8 cellular contexts compared by ENCODE assay signal in the genomic region with DNA sequence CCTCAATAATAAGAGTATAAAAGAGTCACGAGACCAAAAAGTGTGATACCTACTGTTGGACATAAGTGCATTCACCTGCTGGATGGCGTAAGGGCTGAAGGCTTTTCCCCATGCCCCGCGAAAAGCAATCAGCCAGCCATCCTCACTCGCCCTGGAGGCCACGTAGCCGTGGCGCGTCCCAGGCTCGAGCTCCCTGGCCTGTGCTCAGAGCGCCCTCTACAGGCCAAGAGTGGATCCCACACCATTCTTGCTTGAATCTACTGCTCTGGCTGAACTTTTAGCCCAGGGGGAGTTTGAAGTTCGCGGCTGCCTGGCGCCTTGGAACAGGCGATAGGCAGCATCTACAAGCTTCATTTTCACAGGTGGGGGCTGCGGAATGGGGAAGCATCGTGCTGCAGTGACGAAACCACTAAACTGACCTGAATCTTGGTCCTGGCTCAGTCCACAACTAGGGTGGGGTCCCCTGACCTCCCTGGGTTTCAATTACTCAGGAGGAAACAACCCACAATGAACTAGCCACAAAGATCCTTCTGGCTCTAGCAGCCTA.
DNase-seq lines count a peak whose midpoint lies in the region; ATAC-seq and TF ChIP-seq lines count a peak whose summit lies in the region.

No MANE protein-coding gene starts in this region.

- peak; percentile 89 for TF ChIP-seq CTCF in Calu3 (IDR thresholded peaks at IDR 0.05; ENCODE audit: unreplicated experiment)

- H3K4me3 Mint-ChIP-seq in Calu3 (ENCODE audit: low read depth, unreplicated experiment) (peak overlapping the region; percentile 36), memory B cell (no peak overlapping the region)
- no peak overlapping the region for H3K4me3 Mint-ChIP-seq in activated CD4-positive, alpha-beta memory T cell treated with anti-CD3 and anti-CD28 coated beads, Interleukin-2, amount 10 ng/mL, durations not matched to agents 7 days and 5 days

- ATAC-seq in GM21381 (IDR thresholded peaks at IDR 0.05; ENCODE audit: unreplicated experiment) (peak; percentile 99), memory B cell (ENCODE audit: low read depth) (peak; percentile 98)

- peak; percentile 87 for DNase-seq in Calu3
- DNase-seq in HPDE6-E6E7 (ENCODE audit: extremely low spot score): peak; percentile 90
- peak; percentile 96 for DNase-seq in NCI-H82 (lab: John Stamatoyannopoulos, UW)
- DNase-seq in activated CD4-positive, alpha-beta memory T cell treated with anti-CD3 and anti-CD28 coated beads, Interleukin-2, amount 10 ng/mL, durations not matched to agents 7 days and 5 days: peak; percentile 90
- peak; percentile 76 for DNase-seq in effector CD4-positive, alpha-beta T cell
- peak; percentile 79 to 84 for DNase-seq in memory B cell (ENCODE audit: low spot score in 2 of 2)
- DNase-seq in stimulated activated CD8-positive, alpha-beta memory T cell treated with anti-CD3 and anti-CD28 coated beads, Interleukin-15, amount 100 ng/mL, for 24 hours (ENCODE audit: low read depth): peak; percentile 64

- no TSS peak for BruUV-seq in Calu3 (replicated peaks; lab: Mats Ljungman, UMichigan)

- no peaks in the 10 kb centered on the region for H3K4me1 Mint-ChIP-seq in Calu3 (ENCODE audit: low read depth, unreplicated experiment)
- H3K4me1 Mint-ChIP-seq in activated CD4-positive, alpha-beta memory T cell treated with anti-CD3 and anti-CD28 coated beads, Interleukin-2, amount 10 ng/mL, durations not matched to agents 7 days and 5 days: peaks cover 4% of the 10 kb centered on the region
- H3K4me1 Mint-ChIP-seq in memory B cell: peaks cover 4% of the 10 kb centered on the region

- CTCF ChIA-PET in Calu3 (lab: Charles Lee): interaction anchor here (0.6 to 2.2 kb wide), 8 partner anchors 9 to 287 kb away, joined by 3 to 19 read pairs (median 6); a partner anchor contains a TSS
- CTCF ChIA-PET in activated CD4-positive, alpha-beta memory T cell treated with anti-CD3 and anti-CD28 coated beads, Interleukin-2, amount 10 ng/mL, durations not matched to agents 7 days and 5 days (lab: Charles Lee): interaction anchor here (0.5 to 11.1 kb wide), 31 partner anchors 10 to 736 kb away, joined by 3 to 199 read pairs (median 5); no protein-coding TSS in a partner anchor

- H3K9me3 Mint-ChIP-seq in Calu3 (ENCODE audit: low read depth, unreplicated experiment) (no peaks in the 10 kb centered on the region), memory B cell (no peaks in the 10 kb centered on the region)
- no peaks in the 10 kb centered on the region for H3K9me3 Mint-ChIP-seq in activated CD4-positive, alpha-beta memory T cell treated with anti-CD3 and anti-CD28 coated beads, Interleukin-2, amount 10 ng/mL, durations not matched to agents 7 days and 5 days

- POLR2A ChIA-PET in activated CD4-positive, alpha-beta memory T cell treated with anti-CD3 and anti-CD28 coated beads, Interleukin-2, amount 10 ng/mL, durations not matched to agents 7 days and 5 days (lab: Charles Lee): interaction anchor here (0.7 to 1.0 kb wide), 3 partner anchors 70 to 186 kb away, joined by 3 read pairs; a partner anchor contains a TSS

- no peak overlapping the region for H3K27ac Mint-ChIP-seq in Calu3 (ENCODE audit: unreplicated experiment)
- no peak overlapping the region for H3K27ac Mint-ChIP-seq in activated CD4-positive, alpha-beta memory T cell treated with anti-CD3 and anti-CD28 coated beads, Interleukin-2, amount 10 ng/mL, durations not matched to agents 7 days and 5 days
- no peak overlapping the region for H3K27ac Mint-ChIP-seq in memory B cell

- H3K36me3 Mint-ChIP-seq in Calu3 (ENCODE audit: insufficient read depth, unreplicated experiment) (peaks cover 5% of the 10 kb centered on the region), memory B cell (no peaks in the 10 kb centered on the region)
- no peaks in the 10 kb centered on the region for H3K36me3 Mint-ChIP-seq in activated CD4-positive, alpha-beta memory T cell treated with anti-CD3 and anti-CD28 coated beads, Interleukin-2, amount 10 ng/mL, durations not matched to agents 7 days and 5 days (ENCODE audit: low read depth)

- H3K27me3 Mint-ChIP-seq in Calu3 (ENCODE audit: unreplicated experiment) (peaks cover 20% of the 10 kb centered on the region), memory B cell (peaks cover 7% of the 10 kb centered on the region)
- peaks cover 6% of the 10 kb centered on the region for H3K27me3 Mint-ChIP-seq in activated CD4-positive, alpha-beta memory T cell treated with anti-CD3 and anti-CD28 coated beads, Interleukin-2, amount 10 ng/mL, durations not matched to agents 7 days and 5 days

- intact Hi-C loops in Calu3 (cut with micrococcal nuclease; ENCODE audit: unreplicated experiment): loop anchor here (1.0 to 5.0 kb wide), 6 partner anchors 73 to 733 kb away; no protein-coding TSS in a partner anchor

Comparison
In these comparisons a context has a peak if more than half of its experiments do, and no peak if none do; other contexts are left out.
1. Peak in every context shown above with its lines: DNase-seq and ATAC-seq.